In the genomic region with DNA sequence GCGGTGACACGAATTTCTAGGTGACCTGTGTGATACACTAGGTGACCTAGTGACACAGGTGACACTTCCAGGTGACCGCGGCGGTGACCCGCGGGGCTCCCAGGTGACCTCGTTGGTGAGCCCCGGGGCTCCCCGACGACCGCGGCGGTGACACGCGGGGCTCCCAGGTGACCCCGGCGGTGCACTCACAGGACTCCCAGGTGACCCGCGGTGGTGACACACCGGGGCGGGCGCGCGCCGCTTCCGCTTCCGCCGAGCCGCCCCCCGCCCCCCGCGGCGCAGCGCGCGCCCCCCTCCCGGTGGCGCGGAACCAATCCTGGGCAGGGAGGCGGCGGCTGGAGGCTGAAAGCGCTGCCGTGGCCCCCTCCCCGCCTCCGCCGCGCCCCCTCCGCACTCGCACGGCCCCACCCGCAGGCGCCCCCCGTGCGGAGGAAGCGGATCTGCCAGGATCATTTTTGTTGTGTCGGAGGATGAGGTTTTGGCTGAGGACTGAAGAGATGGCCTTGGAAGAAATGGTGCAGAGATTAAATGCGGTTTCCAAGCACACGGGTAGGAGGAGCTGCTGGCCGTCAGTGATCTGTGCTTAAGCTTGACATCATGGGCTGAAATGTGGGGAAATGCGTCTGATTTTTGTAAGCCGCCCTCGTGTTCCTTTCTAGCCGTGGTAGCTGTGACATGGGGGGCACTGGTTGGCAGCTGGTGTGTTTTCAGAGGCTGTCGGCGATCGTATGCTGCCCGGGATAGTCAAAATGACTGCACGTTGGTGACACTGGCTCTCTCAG, we compare ENCODE assay signal across 1 cellular context.
TF ChIP-seq lines count a peak whose summit lies in the region.

TSS of gene MCF2L (plus strand) at position 305 of the 782 bp plus-strand sequence. CDS start at position 471, 166 bp downstream.

TF ChIP-seq in HEK293, 187 proteins besides CTCF, POLR2A, EP300 and RAD21 (continued from another document and continues in another):
- no peak for TF ChIP-seq ZNF529 (tag by site-specific recombination; IDR thresholded peaks at IDR 0.05; ENCODE audit: insufficient replicate concordance)
- no peak for TF ChIP-seq ZNF391 (tag by site-specific recombination; IDR thresholded peaks at IDR 0.05; ENCODE audit: borderline replicate concordance, low read depth)
- TF ChIP-seq ZNF629 (tag by site-specific recombination; IDR thresholded peaks at IDR 0.05), result no peak; the same call in 1 of the 2 replicates
- no peak for TF ChIP-seq ZNF132 (tag by site-specific recombination; IDR thresholded peaks at IDR 0.05; ENCODE audit: borderline replicate concordance)
- TF ChIP-seq, protein P1, sequence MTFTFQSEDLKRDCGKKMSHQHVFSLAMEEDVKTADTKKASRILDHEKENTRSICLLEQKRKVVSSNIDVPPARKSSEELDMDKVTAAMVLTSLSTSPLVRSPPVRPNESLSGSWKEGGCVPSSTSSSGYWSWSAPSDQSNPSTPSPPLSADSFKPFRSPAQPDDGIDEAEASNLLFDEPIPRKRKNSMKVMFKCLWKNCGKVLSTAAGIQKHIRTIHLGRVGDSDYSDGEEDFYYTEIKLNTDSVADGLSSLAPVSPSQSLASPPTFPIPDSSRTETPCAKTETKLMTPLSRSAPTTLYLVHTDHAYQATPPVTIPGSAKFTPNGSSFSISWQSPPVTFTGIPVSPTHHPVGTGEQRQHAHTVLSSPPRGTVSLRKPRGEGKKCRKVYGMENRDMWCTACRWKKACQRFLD (tag by site-specific recombination; IDR thresholded peaks at IDR 0.05), result no peak
- TF ChIP-seq INSM2 (tag by site-specific recombination; IDR thresholded peaks at IDR 0.05), result no peak
- TF ChIP-seq ZFP37 (tag by site-specific recombination; IDR thresholded peaks at IDR 0.05), result no peak
- TF ChIP-seq SCRT2 (tag by site-specific recombination; IDR thresholded peaks at IDR 0.05), result no peak
- TF ChIP-seq, protein P2, sequence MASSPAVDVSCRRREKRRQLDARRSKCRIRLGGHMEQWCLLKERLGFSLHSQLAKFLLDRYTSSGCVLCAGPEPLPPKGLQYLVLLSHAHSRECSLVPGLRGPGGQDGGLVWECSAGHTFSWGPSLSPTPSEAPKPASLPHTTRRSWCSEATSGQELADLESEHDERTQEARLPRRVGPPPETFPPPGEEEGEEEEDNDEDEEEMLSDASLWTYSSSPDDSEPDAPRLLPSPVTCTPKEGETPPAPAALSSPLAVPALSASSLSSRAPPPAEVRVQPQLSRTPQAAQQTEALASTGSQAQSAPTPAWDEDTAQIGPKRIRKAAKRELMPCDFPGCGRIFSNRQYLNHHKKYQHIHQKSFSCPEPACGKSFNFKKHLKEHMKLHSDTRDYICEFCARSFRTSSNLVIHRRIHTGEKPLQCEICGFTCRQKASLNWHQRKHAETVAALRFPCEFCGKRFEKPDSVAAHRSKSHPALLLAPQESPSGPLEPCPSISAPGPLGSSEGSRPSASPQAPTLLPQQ (tag by site-specific recombination; IDR thresholded peaks at IDR 0.05), result no peak
- TF ChIP-seq ZSCAN16 (tag by site-specific recombination; IDR thresholded peaks at IDR 0.05), result no peak
- TF ChIP-seq ZNF18 (tag by site-specific recombination; IDR thresholded peaks at IDR 0.05), result no peak
- peak; percentile 81; the same call in 1 of the 2 replicates for TF ChIP-seq BCL11B (tag by site-specific recombination; IDR thresholded peaks at IDR 0.05; ENCODE audit: low read depth)
- no peak for TF ChIP-seq ZNF530 (tag by site-specific recombination; IDR thresholded peaks at IDR 0.05; ENCODE audit: low read depth)
- TF ChIP-seq REPIN1 (tag by site-specific recombination; IDR thresholded peaks at IDR 0.05; ENCODE audit: low read depth), result no peak
- TF ChIP-seq, protein P3, sequence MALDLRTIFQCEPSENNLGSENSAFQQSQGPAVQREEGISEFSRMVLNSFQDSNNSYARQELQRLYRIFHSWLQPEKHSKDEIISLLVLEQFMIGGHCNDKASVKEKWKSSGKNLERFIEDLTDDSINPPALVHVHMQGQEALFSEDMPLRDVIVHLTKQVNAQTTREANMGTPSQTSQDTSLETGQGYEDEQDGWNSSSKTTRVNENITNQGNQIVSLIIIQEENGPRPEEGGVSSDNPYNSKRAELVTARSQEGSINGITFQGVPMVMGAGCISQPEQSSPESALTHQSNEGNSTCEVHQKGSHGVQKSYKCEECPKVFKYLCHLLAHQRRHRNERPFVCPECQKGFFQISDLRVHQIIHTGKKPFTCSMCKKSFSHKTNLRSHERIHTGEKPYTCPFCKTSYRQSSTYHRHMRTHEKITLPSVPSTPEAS (tag by site-specific recombination; IDR thresholded peaks at IDR 0.05), result no peak
- TF ChIP-seq ZNF837 (tag by site-specific recombination; IDR thresholded peaks at IDR 0.05), result no peak
- no peak for TF ChIP-seq MYNN (tag by site-specific recombination; IDR thresholded peaks at IDR 0.05; ENCODE audit: borderline replicate concordance)
- no peak for TF ChIP-seq ZNF660 (tag by site-specific recombination; IDR thresholded peaks at IDR 0.05)
- TF ChIP-seq ZNF621 (tag by site-specific recombination; IDR thresholded peaks at IDR 0.05), result no peak
- TF ChIP-seq, protein P4, sequence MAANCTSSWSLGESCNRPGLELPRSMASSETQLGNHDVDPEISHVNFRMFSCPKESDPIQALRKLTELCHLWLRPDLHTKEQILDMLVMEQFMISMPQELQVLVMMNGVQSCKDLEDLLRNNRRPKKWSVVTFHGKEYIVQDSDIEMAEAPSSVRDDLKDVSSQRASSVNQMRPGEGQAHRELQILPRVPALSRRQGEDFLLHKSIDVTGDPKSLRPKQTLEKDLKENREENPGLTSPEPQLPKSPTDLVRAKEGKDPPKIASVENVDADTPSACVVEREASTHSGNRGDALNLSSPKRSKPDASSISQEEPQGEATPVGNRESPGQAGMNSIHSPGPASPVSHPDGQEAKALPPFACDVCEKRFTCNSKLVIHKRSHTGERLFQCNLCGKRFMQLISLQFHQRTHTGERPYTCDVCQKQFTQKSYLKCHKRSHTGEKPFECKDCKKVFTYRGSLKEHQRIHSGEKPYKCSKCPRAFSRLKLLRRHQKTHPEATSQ (tag by site-specific recombination; IDR thresholded peaks at IDR 0.05), result no peak
- TF ChIP-seq SETDB1 (IDR thresholded peaks at IDR 0.05; ENCODE audit: insufficient read length, low read length), result no peak
- TF ChIP-seq KLF1 (tag by site-specific recombination; IDR thresholded peaks at IDR 0.05), result no peak
- peak; percentile 84 for TF ChIP-seq ZNF600 (tag by site-specific recombination; IDR thresholded peaks at IDR 0.05)
- no peak for TF ChIP-seq OVOL3 (tag by site-specific recombination; IDR thresholded peaks at IDR 0.05)
- TF ChIP-seq ZNF677 (tag by site-specific recombination; IDR thresholded peaks at IDR 0.05), result no peak
- TF ChIP-seq GFI1B (tag by site-specific recombination; IDR thresholded peaks at IDR 0.05), result no peak
- TF ChIP-seq ZNF169 (tag by site-specific recombination; IDR thresholded peaks at IDR 0.05), result no peak
- TF ChIP-seq, protein P5, sequence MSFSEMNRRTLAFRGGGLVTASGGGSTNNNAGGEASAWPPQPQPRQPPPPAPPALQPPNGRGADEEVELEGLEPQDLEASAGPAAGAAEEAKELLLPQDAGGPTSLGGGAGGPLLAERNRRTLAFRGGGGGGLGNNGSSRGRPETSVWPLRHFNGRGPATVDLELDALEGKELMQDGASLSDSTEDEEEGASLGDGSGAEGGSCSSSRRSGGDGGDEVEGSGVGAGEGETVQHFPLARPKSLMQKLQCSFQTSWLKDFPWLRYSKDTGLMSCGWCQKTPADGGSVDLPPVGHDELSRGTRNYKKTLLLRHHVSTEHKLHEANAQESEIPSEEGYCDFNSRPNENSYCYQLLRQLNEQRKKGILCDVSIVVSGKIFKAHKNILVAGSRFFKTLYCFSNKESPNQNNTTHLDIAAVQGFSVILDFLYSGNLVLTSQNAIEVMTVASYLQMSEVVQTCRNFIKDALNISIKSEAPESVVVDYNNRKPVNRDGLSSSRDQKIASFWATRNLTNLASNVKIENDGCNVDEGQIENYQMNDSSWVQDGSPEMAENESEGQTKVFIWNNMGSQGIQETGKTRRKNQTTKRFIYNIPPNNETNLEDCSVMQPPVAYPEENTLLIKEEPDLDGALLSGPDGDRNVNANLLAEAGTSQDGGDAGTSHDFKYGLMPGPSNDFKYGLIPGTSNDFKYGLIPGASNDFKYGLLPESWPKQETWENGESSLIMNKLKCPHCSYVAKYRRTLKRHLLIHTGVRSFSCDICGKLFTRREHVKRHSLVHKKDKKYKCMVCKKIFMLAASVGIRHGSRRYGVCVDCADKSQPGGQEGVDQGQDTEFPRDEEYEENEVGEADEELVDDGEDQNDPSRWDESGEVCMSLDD (tag by site-specific recombination; IDR thresholded peaks at IDR 0.05), result no peak
- TF ChIP-seq EGR2 (tag by site-specific recombination; IDR thresholded peaks at IDR 0.05; ENCODE audit: low read depth), result peak; percentile 61
- TF ChIP-seq GLIS2 (tag by site-specific recombination; IDR thresholded peaks at IDR 0.05), result peak; percentile 87
- no peak for TF ChIP-seq ZNF747 (tag by site-specific recombination; IDR thresholded peaks at IDR 0.05)
- no peak for TF ChIP-seq ZNF221 (tag by site-specific recombination; IDR thresholded peaks at IDR 0.05; ENCODE audit: borderline replicate concordance)
- TF ChIP-seq ZNF157 (tag by site-specific recombination; IDR thresholded peaks at IDR 0.05), result no peak
- no peak for TF ChIP-seq ATF2 (tag by site-specific recombination; IDR thresholded peaks at IDR 0.05; ENCODE audit: low read depth)
- no peak for TF ChIP-seq ZBTB6 (tag by site-specific recombination; IDR thresholded peaks at IDR 0.05)
- TF ChIP-seq ZNF350 (tag by site-specific recombination; IDR thresholded peaks at IDR 0.05), result no peak
- no peak for TF ChIP-seq SP7 (tag by site-specific recombination; IDR thresholded peaks at IDR 0.05)
- no peak for TF ChIP-seq ZNF280C (tag by site-specific recombination; IDR thresholded peaks at IDR 0.05)
- TF ChIP-seq ZNF561 (tag by site-specific recombination; IDR thresholded peaks at IDR 0.05; ENCODE audit: borderline replicate concordance), result peak; percentile 47; the same call in 1 of the 2 replicates
- no peak for TF ChIP-seq ZNF664 (tag by site-specific recombination; IDR thresholded peaks at IDR 0.05)
- TF ChIP-seq KLF9 (tag by site-specific recombination; IDR thresholded peaks at IDR 0.05; ENCODE audit: low read depth), result peak; percentile 55
- TF ChIP-seq ZNF239 (tag by site-specific recombination; IDR thresholded peaks at IDR 0.05), result no peak
- TF ChIP-seq ZNF571 (tag by site-specific recombination; IDR thresholded peaks at IDR 0.05), result no peak
- no peak for TF ChIP-seq ZNF248 (tag by site-specific recombination; IDR thresholded peaks at IDR 0.05)
- TF ChIP-seq ZNF10 (tag by site-specific recombination; IDR thresholded peaks at IDR 0.05), result no peak
- no peak for TF ChIP-seq ZNF211 (tag by site-specific recombination; IDR thresholded peaks at IDR 0.05; ENCODE audit: low read depth)
